ENCODE assay signal across 15 cellular contexts in genomic region chr4:138275946-138276621, GRCh38. TPM values are rescaled to one million over a fixed set of nuclear protein-coding genes. Genes with fewer than 3 reads are reported as not detected.
A peak's percentile ranks its signal among the peaks of the same experiment; 100 is the strongest.
DNase-seq lines count a peak whose midpoint lies in the region; ATAC-seq and TF ChIP-seq lines count a peak whose summit lies in the region.
"Had no signal": no experiment of that assay in that cellular context is flagged by ENCODE, and none has a peak within 500 bp of the region (broad histone marks: within the 10 kb centered on the region; RNA-seq: fewer than 3 reads in every experiment).

No MANE protein-coding gene starts in this region.

- H3K27me3 ChIP-seq in breast epithelium (no peaks in the 10 kb centered on the region), Caco-2 (replicated peaks; ENCODE audit: control insufficient read depth, insufficient read depth, low read length) (no peaks in the 10 kb centered on the region)

- no peaks in the 10 kb centered on the region for H3K36me3 Mint-ChIP-seq in stimulated activated effector memory CD8-positive, alpha-beta T cell treated with anti-CD3 and anti-CD28 coated beads, Interleukin-12 subunit alpha, Interleukin-12 subunit beta, amount 100 ng/mL, for 72 hours
- no peaks in the 10 kb centered on the region for H3K36me3 Mint-ChIP-seq in Caco-2 (ENCODE audit: insufficient read depth, unreplicated experiment)
- no peaks in the 10 kb centered on the region for H3K36me3 Mint-ChIP-seq in activated T-cell treated with anti-CD3 and anti-CD28 coated beads, Interleukin-2, amount 50 U/mL, for 24 hours (ENCODE audit: low read depth)
- H3K36me3 Mint-ChIP-seq: activated naive CD8-positive, alpha-beta T cell treated with anti-CD3 and anti-CD28 coated beads, Interleukin-2, amount 10 ng/mL, durations not matched to agents 7 days and 5 days; IgD-negative memory B cell; memory B cell had no signal

- H3K27me3 Mint-ChIP-seq in Caco-2 (ENCODE audit: insufficient read depth, unreplicated experiment), result no peaks in the 10 kb centered on the region
- H3K27me3 Mint-ChIP-seq in activated T-cell treated with anti-CD3 and anti-CD28 coated beads, Interleukin-2, amount 50 U/mL, for 24 hours, result no peaks in the 10 kb centered on the region
- H3K27me3 Mint-ChIP-seq: IgD-negative memory B cell, memory B cell had no signal

- no peak overlapping the region for H3K4me3 ChIP-seq in breast epithelium
- H3K4me3 ChIP-seq in Caco-2 (ENCODE audit: low read depth, low read length), result no peak overlapping the region

- TF ChIP-seq POLR2A in breast epithelium (IDR thresholded peaks at IDR 0.05), result no peak

- H3K36me3 ChIP-seq in breast epithelium (no peaks in the 10 kb centered on the region), Caco-2 (ENCODE audit: control insufficient read depth, insufficient read depth, low read length) (no peaks in the 10 kb centered on the region)

- ATAC-seq in stimulated activated effector memory CD8-positive, alpha-beta T cell treated with anti-CD3 and anti-CD28 coated beads, Interleukin-12 subunit alpha, Interleukin-12 subunit beta, amount 100 ng/mL, for 72 hours, result no peak

- CTCF ChIA-PET in Caco-2 (lab: Charles Lee), result no interaction called here

- no peak overlapping the region for H3K27ac Mint-ChIP-seq in stimulated activated effector memory CD8-positive, alpha-beta T cell treated with anti-CD3 and anti-CD28 coated beads, Interleukin-12 subunit alpha, Interleukin-12 subunit beta, amount 100 ng/mL, for 72 hours
- H3K27ac Mint-ChIP-seq in Caco-2 (ENCODE audit: unreplicated experiment), result no peak overlapping the region
- H3K27ac Mint-ChIP-seq in activated T-cell treated with anti-CD3 and anti-CD28 coated beads, Interleukin-2, amount 50 U/mL, for 24 hours, result no peak overlapping the region
- H3K27ac Mint-ChIP-seq: activated naive CD8-positive, alpha-beta T cell treated with anti-CD3 and anti-CD28 coated beads, Interleukin-2, amount 10 ng/mL, durations not matched to agents 7 days and 5 days; B cell; IgD-negative memory B cell; memory B cell had no signal

- peaks cover 12% of the 10 kb centered on the region for H3K9me3 Mint-ChIP-seq in stimulated activated effector memory CD8-positive, alpha-beta T cell treated with anti-CD3 and anti-CD28 coated beads, Interleukin-12 subunit alpha, Interleukin-12 subunit beta, amount 100 ng/mL, for 72 hours
- no peaks in the 10 kb centered on the region for H3K9me3 Mint-ChIP-seq in Caco-2 (ENCODE audit: unreplicated experiment)
- H3K9me3 Mint-ChIP-seq in activated T-cell treated with anti-CD3 and anti-CD28 coated beads, Interleukin-2, amount 50 U/mL, for 24 hours, result no peaks in the 10 kb centered on the region
- H3K9me3 Mint-ChIP-seq: activated naive CD8-positive, alpha-beta T cell treated with anti-CD3 and anti-CD28 coated beads, Interleukin-2, amount 10 ng/mL, durations not matched to agents 7 days and 5 days; IgD-negative memory B cell; memory B cell had no signal

- H3K9me3 ChIP-seq in breast epithelium (no peaks in the 10 kb centered on the region), Caco-2 (no peaks in the 10 kb centered on the region)

- DNase-seq in A172 (ENCODE audit: low spot score), result peak; percentile 29
- peak; percentile 62 for DNase-seq in HS-27A (ENCODE audit: low read depth)
- DNase-seq in breast epithelium (ENCODE audit: low spot score in 2 of 2), result no peak
- DNase-seq in iris pigment epithelial cell (ENCODE audit: low read depth), result peak; percentile 89
- DNase-seq in RPMI8226, result no peak
- no peak for DNase-seq in stimulated activated effector memory CD8-positive, alpha-beta T cell treated with anti-CD3 and anti-CD28 coated beads, Interleukin-12 subunit alpha, Interleukin-12 subunit beta, amount 100 ng/mL, for 72 hours (ENCODE audit: low spot score in 2 of 2)
- DNase-seq in Caco-2, result no peak
- DNase-seq in activated T-cell treated with anti-CD3 and anti-CD28 coated beads, Interleukin-2, amount 50 U/mL, for 24 hours, result no peak
- DNase-seq: activated CD4-positive, alpha-beta T cell treated with anti-CD3 and anti-CD28 coated beads, Interleukin-2, amount 50 U/mL, for 48 hours; activated naive CD8-positive, alpha-beta T cell treated with anti-CD3 and anti-CD28 coated beads, Interleukin-2, amount 10 ng/mL, durations not matched to agents 7 days and 5 days; NCI-H345; stimulated activated CD8-positive, alpha-beta memory T cell treated with anti-CD3 and anti-CD28 coated beads, Interleukin-4, amount 100 ng/mL, for 48 hours had no signal

- BruUV-seq in Caco-2 (replicated peaks; lab: Mats Ljungman, UMichigan), result no TSS peak

- intact Hi-C loops in breast epithelium (cut with DNase I; ENCODE audit: low total_unique reads), result no loop called here
- intact Hi-C loops in Caco-2 (cut with micrococcal nuclease; ENCODE audit: unreplicated experiment), result no loop called here

- POLR2A ChIA-PET in Caco-2 (lab: Charles Lee), result no interaction called here

- peak overlapping the region; percentile 21 to 56 for H3K27ac ChIP-seq in breast epithelium

- TF ChIP-seq CTCF in breast epithelium (IDR thresholded peaks at IDR 0.05), result no peak
- no peak for TF ChIP-seq CTCF in Caco-2 (IDR thresholded peaks at IDR 0.05; ENCODE audit: insufficient read depth in 1 of 2, low read depth in 1 of 2, low read length in 1 of 2, severe bottlenecking in 1 of 2, unreplicated experiment in 1 of 2)

- H3K4me1 Mint-ChIP-seq in stimulated activated effector memory CD8-positive, alpha-beta T cell treated with anti-CD3 and anti-CD28 coated beads, Interleukin-12 subunit alpha, Interleukin-12 subunit beta, amount 100 ng/mL, for 72 hours, result no peaks in the 10 kb centered on the region
- H3K4me1 Mint-ChIP-seq in Caco-2 (ENCODE audit: low read depth, unreplicated experiment), result no peaks in the 10 kb centered on the region
- H3K4me1 Mint-ChIP-seq in activated T-cell treated with anti-CD3 and anti-CD28 coated beads, Interleukin-2, amount 50 U/mL, for 24 hours (ENCODE audit: low read depth), result no peaks in the 10 kb centered on the region
- H3K4me1 Mint-ChIP-seq: activated naive CD8-positive, alpha-beta T cell treated with anti-CD3 and anti-CD28 coated beads, Interleukin-2, amount 10 ng/mL, durations not matched to agents 7 days and 5 days; B cell; IgD-negative memory B cell; memory B cell had no signal

- no peaks in the 10 kb centered on the region for H3K4me1 ChIP-seq in breast epithelium
- no peaks in the 10 kb centered on the region for H3K4me1 ChIP-seq in Caco-2

- H3K4me3 Mint-ChIP-seq in stimulated activated effector memory CD8-positive, alpha-beta T cell treated with anti-CD3 and anti-CD28 coated beads, Interleukin-12 subunit alpha, Interleukin-12 subunit beta, amount 100 ng/mL, for 72 hours, result no peak overlapping the region
- no peak overlapping the region for H3K4me3 Mint-ChIP-seq in Caco-2 (ENCODE audit: unreplicated experiment)
- H3K4me3 Mint-ChIP-seq in activated T-cell treated with anti-CD3 and anti-CD28 coated beads, Interleukin-2, amount 50 U/mL, for 24 hours, result no peak overlapping the region
- H3K4me3 Mint-ChIP-seq: activated naive CD8-positive, alpha-beta T cell treated with anti-CD3 and anti-CD28 coated beads, Interleukin-2, amount 10 ng/mL, durations not matched to agents 7 days and 5 days; B cell; IgD-negative memory B cell; memory B cell had no signal

RNA-seq across cellular contexts. Expression of gene SLC7A11, which starts 33.9 kb away (rescaled TPM):
- 23.8 and 61.0 TPM in 2 replicates for total RNA-seq in A172 (2014; rRNA removed; shearing (Covaris generic))
- 1 to 10 TPM in 2 of 3 donors, under 1 TPM in 1; 0.16 to 1.9 (median 1.3) TPM for total RNA-seq in breast epithelium
- 32.9 and 41.1 TPM in 2 replicates for total RNA-seq in Caco-2 (2022)

Comparison
In these comparisons a context has a peak if more than half of its experiments do, and no peak if none do; other contexts are left out.
1. DNase-seq: peak in A172 (single experiment), HS-27A (single experiment) and iris pigment epithelial cell (single experiment); none in breast epithelium (0 of 2), RPMI8226 (single experiment), stimulated activated effector memory CD8-positive, alpha-beta T cell treated with anti-CD3 and anti-CD28 coated beads, Interleukin-12 subunit alpha, Interleukin-12 subunit beta, amount 100 ng/mL, for 72 hours (0 of 2), Caco-2 (0 of 2) and activated T-cell treated with anti-CD3 and anti-CD28 coated beads, Interleukin-2, amount 50 U/mL, for 24 hours (single experiment).